In genomic region chr11:534592-535518, GRCh38 we compare ENCODE assay signal across 8 cellular contexts. TPM values are rescaled to one million over a fixed set of nuclear protein-coding genes. Genes with fewer than 3 reads are reported as not detected.
DNase-seq lines count a peak whose midpoint lies in the region; ATAC-seq and TF ChIP-seq lines count a peak whose summit lies in the region.

No MANE protein-coding gene starts in this region.

- H3K27me3 ChIP-seq in ACC112 (ENCODE audit: insufficient read depth, low read length) (no peaks in the 10 kb centered on the region), neuronal stem cell (ENCODE audit: control insufficient read depth in 3 of 3, insufficient read depth in 3 of 3, low read depth in 1 of 3, low read length in 3 of 3) (peaks cover 0 to 27% (median 4%) of the 10 kb centered on the region in 3 experiments)

- H3K79me2 ChIP-seq in ACC112 (ENCODE audit: control insufficient read depth, insufficient read depth, low read length, unreplicated experiment), result peaks cover 16% of the 10 kb centered on the region

- H3K27ac Mint-ChIP-seq in IgD-negative memory B cell, result peak overlapping the region in 1 of 3 donors; percentile 85

- H3K27ac ChIP-seq in ACC112 (ENCODE audit: low read depth, low read length), result no peak overlapping the region
- H3K27ac ChIP-seq in neuronal stem cell (replicated peaks; ENCODE audit: low read length), result no peak overlapping the region

- peaks cover 12% of the 10 kb centered on the region for H3K79me1 ChIP-seq in neuronal stem cell (ENCODE audit: low read depth, low read length)

- peaks cover 0 to 2% of the 10 kb centered on the region in 2 donors for H3K9me3 ChIP-seq in neuronal stem cell (replicated peaks in 1 of 2; ENCODE audit: control insufficient read depth in 2 of 2, insufficient read depth in 1 of 2, low read depth in 1 of 2, low read length in 2 of 2)

- H2AK5ac ChIP-seq in neuronal stem cell (ENCODE audit: low read depth, low read length), result peak overlapping the region; percentile 88

- H3K14ac ChIP-seq in neuronal stem cell (ENCODE audit: low read length), result peak overlapping the region; percentile 94

- peaks cover 2 to 13% (median 5%) of the 10 kb centered on the region in 3 donors for H3K4me1 Mint-ChIP-seq in IgD-negative memory B cell

- peak overlapping the region; percentile 91 for H3K9ac ChIP-seq in neuronal stem cell (ENCODE audit: low read depth, low read length, poor library complexity)

- H3K36me3 ChIP-seq in ACC112 (ENCODE audit: insufficient read depth, low read length) (0 out of 2 replicates have a peak, but pooled peaks cover 6% of the 10 kb centered on the region), neuronal stem cell (replicated peaks in 1 of 2; ENCODE audit: control insufficient read depth in 2 of 2, insufficient read depth in 2 of 2, low read length in 2 of 2) (peaks cover 22 to 31% of the 10 kb centered on the region in 2 donors)

- DNase-seq in activated CD8-positive, alpha-beta memory T cell treated with anti-CD3 and anti-CD28 coated beads for 24 hours, result peak; percentile 78
- DNase-seq in fibroblast of mammary gland (ENCODE audit: low read depth), result no peak
- no peak for DNase-seq in neuronal stem cell (ENCODE audit: low spot score)
- DNase-seq in Ammon's horn (ENCODE audit: low spot score), result no peak
- no peak for DNase-seq in NCI-H2107 (lab: John Stamatoyannopoulos, UW)

- H2BK15ac ChIP-seq in neuronal stem cell (ENCODE audit: low read length), result peak overlapping the region; percentile 75

- no peak overlapping the region for H2AFZ ChIP-seq in ACC112 (ENCODE audit: low read length, unreplicated experiment)
- H2AFZ ChIP-seq in neuronal stem cell (ENCODE audit: low read length), result peak overlapping the region; percentile 45

- H2BK12ac ChIP-seq in neuronal stem cell (ENCODE audit: low read length), result no peak overlapping the region

- H3K4me3 Mint-ChIP-seq in IgD-negative memory B cell, result peak overlapping the region; percentile 78 to 92 (median 86)

- peak overlapping the region; percentile 53 for H4K91ac ChIP-seq in neuronal stem cell (ENCODE audit: low read depth, low read length, poor library complexity)

- H3K4ac ChIP-seq in neuronal stem cell (ENCODE audit: low read length), result peak overlapping the region; percentile 53

- H2BK5ac ChIP-seq in neuronal stem cell (ENCODE audit: low read length), result no peak overlapping the region

- TF ChIP-seq CTCF in fibroblast of mammary gland (conservative IDR thresholded peaks at IDR 0.05; ENCODE audit: control insufficient read depth, insufficient read depth, low read depth, low read length), result no peak

- no peak overlapping the region for H2BK120ac ChIP-seq in neuronal stem cell (ENCODE audit: low read depth, low read length)

- H3K36me3 Mint-ChIP-seq in IgD-negative memory B cell, result peaks cover 2% of the 10 kb centered on the region

- no CpG with 5 or more reads among the region's 115 CpGs for WGBS in neuronal stem cell (ENCODE audit: extremely low coverage in 2 of 2, insufficient read length in 2 of 2, insufficient replicate concordance in 1 of 2), 2 donors

- H4K8ac ChIP-seq in neuronal stem cell (ENCODE audit: low read depth, low read length), result no peak overlapping the region

- peak overlapping the region; percentile 94 for H3K18ac ChIP-seq in neuronal stem cell (ENCODE audit: low read length)

- H3K9me3 Mint-ChIP-seq in IgD-negative memory B cell, result no peaks in the 10 kb centered on the region

- H3K23ac ChIP-seq in neuronal stem cell (ENCODE audit: low read depth, low read length, poor library complexity), result peak overlapping the region; percentile 80

- peak; percentile 5 for ATAC-seq in GM18519 (IDR thresholded peaks at IDR 0.05; ENCODE audit: low FRiP score, unreplicated experiment)

- peak overlapping the region; percentile 86 for H3K4me2 ChIP-seq in neuronal stem cell (ENCODE audit: insufficient read depth, low read length, poor library complexity, severe bottlenecking)

- H3K4me3 ChIP-seq in ACC112 (ENCODE audit: low read depth, low read length) (peak overlapping the region; percentile 90), fibroblast of mammary gland (ENCODE audit: control insufficient read depth, low read depth, low read length) (peak overlapping the region; percentile 67), neuronal stem cell (ENCODE audit: low read length in 2 of 2) (peak overlapping the region; percentile 76 to 95)

- no peaks in the 10 kb centered on the region for H3K27me3 Mint-ChIP-seq in IgD-negative memory B cell

- H3K4me1 ChIP-seq in ACC112 (ENCODE audit: control insufficient read depth, insufficient read depth, low read length, unreplicated experiment) (peaks cover 7% of the 10 kb centered on the region), neuronal stem cell (ENCODE audit: control insufficient read depth in 2 of 2, insufficient read depth in 1 of 2, low read depth in 1 of 2, low read length in 2 of 2) (peaks cover 12 to 21% of the 10 kb centered on the region in 2 donors)

RNA-seq across cellular contexts. Expression of gene HRAS, which starts 0.5 kb away (rescaled TPM):
- 22.5 TPM for polyA plus RNA-seq in IgD-negative memory B cell
- polyA plus RNA-seq in neuronal stem cell (2013, experiment 1 of 2), result 26.4 TPM
- polyA plus RNA-seq in neuronal stem cell (2013, experiment 2 of 2), result 25.5 TPM

RNA-seq across cellular contexts. Expression of gene LRRC56, which starts 2.5 kb away (rescaled TPM):
- polyA plus RNA-seq in IgD-negative memory B cell, result 2.6 TPM
- polyA plus RNA-seq in neuronal stem cell (2013, experiment 1 of 2), result 1.1 TPM
- polyA plus RNA-seq in neuronal stem cell (2013, experiment 2 of 2), result 1.2 TPM

RNA-seq across cellular contexts. Expression of gene LMNTD2, which starts 25.7 kb away (rescaled TPM):
- 3.8 TPM for polyA plus RNA-seq in IgD-negative memory B cell
- polyA plus RNA-seq in neuronal stem cell (2013, experiment 1 of 2), result 0.75 TPM
- polyA plus RNA-seq in neuronal stem cell (2013, experiment 2 of 2), result 0.87 TPM

RNA-seq across cellular contexts. Expression of gene RASSF7, which starts 25.9 kb away (rescaled TPM):
- polyA plus RNA-seq in IgD-negative memory B cell, result 42.0 TPM
- 8.9 TPM for polyA plus RNA-seq in neuronal stem cell (2013, experiment 1 of 2)
- polyA plus RNA-seq in neuronal stem cell (2013, experiment 2 of 2), result 9.1 TPM

RNA-seq across cellular contexts. Expression of gene RNH1, which starts 27.8 kb away (rescaled TPM):
- polyA plus RNA-seq in IgD-negative memory B cell, result 202 TPM
- 35.7 TPM for polyA plus RNA-seq in neuronal stem cell (2013, experiment 1 of 2)
- 35.1 TPM for polyA plus RNA-seq in neuronal stem cell (2013, experiment 2 of 2)
